ENCODE assay signal across 14 cellular contexts in genomic region chr1:30724175-30724574, GRCh38. TPM values are rescaled to one million over a fixed set of nuclear protein-coding genes. Genes with fewer than 3 reads are reported as not detected.
A peak's percentile ranks its signal among the peaks of the same experiment; 100 is the strongest.
DNase-seq lines count a peak whose midpoint lies in the region; ATAC-seq and TF ChIP-seq lines count a peak whose summit lies in the region.
"Had no signal": no experiment of that assay in that cellular context is flagged by ENCODE, and none has a peak within 500 bp of the region (broad histone marks: within the 10 kb centered on the region; RNA-seq: fewer than 3 reads in every experiment).

No MANE protein-coding gene starts in this region.

- peaks cover 13% of the 10 kb centered on the region for H3K4me1 Mint-ChIP-seq in endodermal cell

- DNase-seq in ACHN, result peak; percentile 15
- no peak for DNase-seq in GM06990 (ENCODE audit: extremely low read depth, insufficient read length)
- DNase-seq in OCI-M1 (lab: John Stamatoyannopoulos, UW), result peak; percentile 15
- DNase-seq in endodermal cell, result no peak
- DNase-seq in COLO829 (ENCODE audit: low spot score), result no peak
- DNase-seq in activated CD8-positive, alpha-beta memory T cell treated with anti-CD3 and anti-CD28 coated beads, Interleukin-2, amount 50 U/mL, for 48 hours, result no peak
- no peak for DNase-seq in NCI-H1694 (lab: John Stamatoyannopoulos, UW)
- DNase-seq: activated T-cell treated with anti-CD3 and anti-CD28 coated beads for 4 hours; amniotic stem cell; COR-L47; stimulated activated CD4-positive, alpha-beta T cell treated with anti-CD3 and anti-CD28 coated beads, Interleukin-4, amount 100 ng/mL, for 1 hour had no signal

- no peaks in the 10 kb centered on the region for H3K9me3 ChIP-seq in endodermal cell (ENCODE audit: control insufficient read depth, low read length)
- H3K9me3 ChIP-seq: prostate gland had no signal

- no peaks in the 10 kb centered on the region for H3K27me3 Mint-ChIP-seq in endodermal cell (ENCODE audit: insufficient read depth)
- H3K27me3 Mint-ChIP-seq: stimulated activated naive CD8-positive, alpha-beta T cell treated with anti-CD3 and anti-CD28 coated beads, Interleukin-15, Interleukin-2, amounts not matched to agents 100 ng/mL and 50 ng/mL, for 24 hours had no signal

- TF ChIP-seq CTCF in GM06990 (IDR thresholded peaks at IDR 0.05; ENCODE audit: insufficient read depth, low read length, poor library complexity, severe bottlenecking), result peak; percentile 37
- TF ChIP-seq CTCF in endodermal cell (conservative IDR thresholded peaks at IDR 0.05), result peak; percentile 68

- no peak for ATAC-seq in GM18502 (IDR thresholded peaks at IDR 0.05; ENCODE audit: poor library complexity, unreplicated experiment)

- in situ Hi-C loops in ACHN (cut with HindIII; ENCODE audit: low pct_ligation_motif_present, low pct_unique_long_range_greater_than_20kb, low sequenced_read_pairs), result no loop called here

- no peak overlapping the region for H3K27ac ChIP-seq in endodermal cell (ENCODE audit: low read depth, low read length)
- H3K27ac ChIP-seq: prostate gland had no signal

- WGBS in endodermal cell (ENCODE audit: insufficient coverage in 1 of 2, insufficient read length in 1 of 2), 2 experiments, result 74 to 90% methylated on average over 1 to 2 of the region's 2 CpGs

- no peak overlapping the region for H3K4me3 Mint-ChIP-seq in endodermal cell
- H3K4me3 Mint-ChIP-seq: stimulated activated naive CD8-positive, alpha-beta T cell treated with anti-CD3 and anti-CD28 coated beads, Interleukin-15, Interleukin-2, amounts not matched to agents 100 ng/mL and 50 ng/mL, for 24 hours had no signal

- no peak overlapping the region for H3K9ac ChIP-seq in endodermal cell (ENCODE audit: extremely low read depth, low read length, poor library complexity, severe bottlenecking)

- no peak overlapping the region for H3K4me3 ChIP-seq in GM06990 (replicated peaks; ENCODE audit: low read depth, low read length)
- no peak overlapping the region for H3K4me3 ChIP-seq in endodermal cell (ENCODE audit: low read length)
- H3K4me3 ChIP-seq: prostate gland had no signal

- peaks cover 3% of the 10 kb centered on the region; the same call in 1 of the 2 replicates for H3K36me3 ChIP-seq in GM06990 (ENCODE audit: control insufficient read depth, insufficient read depth, low read length)
- no peaks in the 10 kb centered on the region for H3K36me3 ChIP-seq in endodermal cell (ENCODE audit: control insufficient read depth, insufficient read depth, low read length)
- H3K36me3 ChIP-seq: prostate gland had no signal

- no peaks in the 10 kb centered on the region for H3K4me1 ChIP-seq in endodermal cell (ENCODE audit: control insufficient read depth, insufficient read depth, low read length)

- no peaks in the 10 kb centered on the region for H3K9me3 Mint-ChIP-seq in endodermal cell
- H3K9me3 Mint-ChIP-seq: stimulated activated naive CD8-positive, alpha-beta T cell treated with anti-CD3 and anti-CD28 coated beads, Interleukin-15, Interleukin-2, amounts not matched to agents 100 ng/mL and 50 ng/mL, for 24 hours had no signal

- no peaks in the 10 kb centered on the region for H3K36me3 Mint-ChIP-seq in endodermal cell (ENCODE audit: low read depth)

- H3K27ac Mint-ChIP-seq in endodermal cell, result no peak overlapping the region
- H3K27ac Mint-ChIP-seq: stimulated activated naive CD8-positive, alpha-beta T cell treated with anti-CD3 and anti-CD28 coated beads, Interleukin-15, Interleukin-2, amounts not matched to agents 100 ng/mL and 50 ng/mL, for 24 hours had no signal

- H3K27me3 ChIP-seq in GM06990 (replicated peaks; ENCODE audit: control insufficient read depth, insufficient read depth, low read length) (no peaks in the 10 kb centered on the region), endodermal cell (ENCODE audit: control insufficient read depth, insufficient read depth, low read length, poor library complexity, severe bottlenecking) (no peaks in the 10 kb centered on the region)

RNA-seq across cellular contexts. Expression of gene MATN1, which starts 0.8 kb away (rescaled TPM):
- not detected for total RNA-seq in endodermal cell
- 0.32 TPM for polyA plus RNA-seq in endodermal cell (2013, experiment 1 of 2)
- not detected for polyA plus RNA-seq in endodermal cell (2013, experiment 2 of 2)

RNA-seq across cellular contexts. Expression of gene LAPTM5, which starts 33.4 kb away (rescaled TPM):
- not detected for total RNA-seq in endodermal cell
- polyA plus RNA-seq in endodermal cell (2013, experiment 1 of 2), result 0.93 TPM
- 0.58 TPM for polyA plus RNA-seq in endodermal cell (2013, experiment 2 of 2)

Comparison
In these comparisons a context has a peak if more than half of its experiments do, and no peak if none do; other contexts are left out.
1. DNase-seq: peak in ACHN (single experiment) and OCI-M1 (single experiment); none in GM06990 (single experiment), endodermal cell (single experiment), COLO829 (single experiment), activated CD8-positive, alpha-beta memory T cell treated with anti-CD3 and anti-CD28 coated beads, Interleukin-2, amount 50 U/mL, for 48 hours (single experiment) and NCI-H1694 (single experiment).